24 cellular contexts compared by ENCODE assay signal in genomic region chr9:137564817-137565411, GRCh38.
"Had no signal": no experiment of that assay in that cellular context is flagged by ENCODE, and none has a peak within 500 bp of the region (broad histone marks: within the 10 kb centered on the region; RNA-seq: fewer than 3 reads in every experiment).

No MANE protein-coding gene starts in this region.

- H3K4me3 Mint-ChIP-seq: activated CD4-positive, alpha-beta memory T cell treated with anti-CD3 and anti-CD28 coated beads for 36 hours; mesothelial cell of epicardium had no signal

- H3K4me1 Mint-ChIP-seq: mesothelial cell of epicardium had no signal

- ATAC-seq: esophagus mucosa; left lobe of liver; stimulated activated naive CD8-positive, alpha-beta T cell treated with anti-CD3 and anti-CD28 coated beads, Interleukin-15, Interleukin-2, amounts not matched to agents 100 U/mL and 50 U/mL, for 24 hours had no signal

- H3K27ac Mint-ChIP-seq: activated CD4-positive, alpha-beta memory T cell treated with anti-CD3 and anti-CD28 coated beads for 36 hours; mesothelial cell of epicardium; progenitor cell of endocrine pancreas had no signal

- H3K36me3 ChIP-seq: colonic mucosa had no signal

- H3K27me3 Mint-ChIP-seq: activated CD4-positive, alpha-beta memory T cell treated with anti-CD3 and anti-CD28 coated beads for 36 hours; progenitor cell of endocrine pancreas had no signal

- H3K27ac ChIP-seq: brain microvascular endothelial cell, colonic mucosa, gastrocnemius medialis, heart left ventricle, tibial artery, WERI-Rb-1 had no signal

- H3K9me3 ChIP-seq: colonic mucosa, gastrocnemius medialis, heart left ventricle, tibial artery had no signal

- H3K4me1 ChIP-seq: colonic mucosa, gastrocnemius medialis, heart left ventricle, tibial artery had no signal

- H3K9me3 Mint-ChIP-seq: activated CD4-positive, alpha-beta memory T cell treated with anti-CD3 and anti-CD28 coated beads for 36 hours had no signal

- DNase-seq: activated CD4-positive, alpha-beta memory T cell treated with anti-CD3 and anti-CD28 coated beads for 36 hours; activated gamma-delta T cell; activated T-cell treated with anti-CD3 and anti-CD28 coated beads, Interleukin-2, amount 50 U/mL, for 1 hour; aorta; brain microvascular endothelial cell; central memory CD4-positive, alpha-beta T cell; colonic mucosa; effector CD4-positive, alpha-beta T cell; gastrocnemius medialis; kidney; stimulated activated CD4-positive, alpha-beta T cell treated with anti-CD3 and anti-CD28 coated beads, Interleukin-12 subunit alpha, Interleukin-12 subunit beta, amount 100 ng/mL, for 4 hours; stimulated activated CD4-positive, alpha-beta T cell treated with anti-CD3 and anti-CD28 coated beads, Interleukin-1b, Interleukin-23, amount 100 ng/mL, for 48 hours; stimulated activated CD8-positive, alpha-beta memory T cell treated with anti-CD3 and anti-CD28 coated beads, Interleukin-4, amount 100 ng/mL, for 48 hours; stimulated activated naive CD8-positive, alpha-beta T cell treated with anti-CD3 and anti-CD28 coated beads, Interleukin-15, Interleukin-2, amounts not matched to agents 100 U/mL and 50 U/mL, for 24 hours; substantia nigra; SW 1271; tibial artery; WERI-Rb-1 had no signal

- H3K4me3 ChIP-seq: colonic mucosa, gastrocnemius medialis, heart left ventricle, lung, tibial artery had no signal

- H3K27me3 ChIP-seq: brain microvascular endothelial cell, colonic mucosa, gastrocnemius medialis, heart left ventricle, tibial artery had no signal
